17 cellular contexts compared by ENCODE assay signal in the genomic region with DNA sequence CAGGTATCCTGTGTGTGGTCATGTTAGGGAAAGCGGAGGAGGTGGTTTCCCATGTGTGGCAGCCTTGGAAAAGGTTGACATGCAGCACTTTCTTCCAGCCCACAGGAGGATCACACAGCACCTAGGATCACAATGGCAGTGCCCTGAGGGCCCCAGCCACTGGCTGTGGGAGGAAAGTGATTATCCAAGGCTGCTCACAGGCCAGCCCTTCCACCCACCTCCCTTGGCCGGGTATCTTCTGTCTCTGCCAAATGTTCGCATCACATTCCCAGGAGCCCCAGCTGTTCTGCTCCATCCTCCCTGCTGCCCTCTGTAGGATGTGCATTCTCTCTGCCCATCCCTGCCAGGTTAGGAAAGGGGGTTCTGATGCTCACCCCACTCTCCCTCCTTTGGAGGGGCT. TPM values are rescaled to one million over a fixed set of nuclear protein-coding genes. Genes with fewer than 3 reads are reported as not detected.
DNase-seq lines count a peak whose midpoint lies in the region; TF ChIP-seq lines count a peak whose summit lies in the region.
"Had no signal": no experiment of that assay in that cellular context is flagged by ENCODE, and none has a peak within 500 bp of the region (broad histone marks: within the 10 kb centered on the region; RNA-seq: fewer than 3 reads in every experiment).

No MANE protein-coding gene starts in this region.

- no peaks in the 10 kb centered on the region for H3K9me3 Mint-ChIP-seq in neural progenitor cell
- H3K9me3 Mint-ChIP-seq: memory B cell had no signal

- H3K4me2 ChIP-seq in neural progenitor cell, result no peak overlapping the region

- no peak overlapping the region for H3K9ac ChIP-seq in neural progenitor cell
- H3K9ac ChIP-seq: parathyroid adenoma had no signal

- H3K79me2 ChIP-seq in neural progenitor cell (ENCODE audit: low read depth), result no peaks in the 10 kb centered on the region
- H3K79me2 ChIP-seq: parathyroid adenoma had no signal

- H3K36me3 Mint-ChIP-seq in neural progenitor cell, result no peaks in the 10 kb centered on the region
- H3K36me3 Mint-ChIP-seq: memory B cell had no signal

- H3K27me3 Mint-ChIP-seq in neural progenitor cell (ENCODE audit: insufficient read depth, low read depth), result peaks cover 40% of the 10 kb centered on the region

- no peaks in the 10 kb centered on the region for H3K36me3 ChIP-seq in neural progenitor cell
- H3K36me3 ChIP-seq: breast epithelium had no signal

- H3K4me3 Mint-ChIP-seq in neural progenitor cell, result no peak overlapping the region
- H3K4me3 Mint-ChIP-seq: memory B cell had no signal

- H4K20me1 ChIP-seq in neural progenitor cell (ENCODE audit: low read depth), result peaks cover 13% of the 10 kb centered on the region

- peaks cover 58% of the 10 kb centered on the region for H3K27me3 ChIP-seq in neural progenitor cell

- peaks cover 9% of the 10 kb centered on the region for H3K4me1 Mint-ChIP-seq in neural progenitor cell

- TF ChIP-seq CTCF in cardiac fibroblast (IDR thresholded peaks at IDR 0.05; ENCODE audit: low read depth, low read length), result no peak
- TF ChIP-seq CTCF in neural progenitor cell (IDR thresholded peaks at IDR 0.05), result peak; percentile 11
- no peak for TF ChIP-seq CTCF in coronary artery (IDR thresholded peaks at IDR 0.05)

- no peak overlapping the region for H3K4me3 ChIP-seq in cardiac fibroblast (replicated peaks in 1 of 2; ENCODE audit: low read depth in 2 of 2, low read length in 2 of 2)
- H3K4me3 ChIP-seq in neural progenitor cell, result no peak overlapping the region
- H3K4me3 ChIP-seq in coronary artery, result no peak overlapping the region
- H3K4me3 ChIP-seq: breast epithelium, GM12878 had no signal

- DNase-seq in EL (peak; percentile 25), NCI-H446 treated with DMSO at 0.1 percent for 48 hours (lab: John Stamatoyannopoulos, UW) (peak; percentile 36), cardiac fibroblast (ENCODE audit: low read depth in 2 of 2) (peak; percentile 10 to 41), neural progenitor cell (ENCODE audit: low spot score) (peak; percentile 24), NCI-H748 treated with DMSO at 0.1 percent for 48 hours (lab: John Stamatoyannopoulos, UW) (no peak), NCI-H2227 treated with DMSO at 0.1 percent for 48 hours (lab: John Stamatoyannopoulos, UW) (no peak), NCI-H2081 (lab: John Stamatoyannopoulos, UW) (no peak), coronary artery (ENCODE audit: low spot score) (no peak)
- DNase-seq: activated CD4-positive, alpha-beta T cell treated with anti-CD3 and anti-CD28 coated beads for 48 hours; NCI-H1417; stimulated activated CD4-positive, alpha-beta T cell treated with anti-CD3 and anti-CD28 coated beads, Interleukin-15, amount 100 ng/mL, for 24 hours; trophoblast cell had no signal

- peaks cover 15% of the 10 kb centered on the region for H3K4me1 ChIP-seq in neural progenitor cell

- H3F3A ChIP-seq in neural progenitor cell (ENCODE audit: low read depth), result peaks cover 4% of the 10 kb centered on the region

- no peak overlapping the region for H3K27ac ChIP-seq in neural progenitor cell
- H3K27ac ChIP-seq in coronary artery, result no peak overlapping the region
- H3K27ac ChIP-seq: breast epithelium, epithelial cell of prostate, parathyroid adenoma had no signal

- H3K9me3 ChIP-seq in neural progenitor cell (ENCODE audit: low read depth), result no peaks in the 10 kb centered on the region
- H3K9me3 ChIP-seq: breast epithelium had no signal

- no peak overlapping the region for H3K27ac Mint-ChIP-seq in neural progenitor cell
- H3K27ac Mint-ChIP-seq: memory B cell had no signal

- no peak overlapping the region for H2AFZ ChIP-seq in neural progenitor cell (replicated peaks)
- H2AFZ ChIP-seq: parathyroid adenoma had no signal

RNA-seq across cellular contexts. Expression of gene MLXIPL, which starts 2.5 kb away (rescaled TPM):
- 0.87 and 0.90 TPM in 2 replicates for total RNA-seq in neural progenitor cell (ENCODE audit: low replicate concordance)

RNA-seq across cellular contexts. Expression of gene VPS37D, which starts 40.8 kb away (rescaled TPM):
- 7.0 and 24.6 TPM in 2 replicates for total RNA-seq in neural progenitor cell (ENCODE audit: low replicate concordance)

RNA-seq across cellular contexts. Expression of gene TBL2, which starts 48.4 kb away (rescaled TPM):
- total RNA-seq in neural progenitor cell (ENCODE audit: low replicate concordance), result 29.0 and 50.4 TPM in 2 replicates

RNA-seq across cellular contexts. Expression of gene DNAJC30, which starts 56.4 kb away (rescaled TPM):
- total RNA-seq in neural progenitor cell (ENCODE audit: low replicate concordance), result 0.94 and 2.6 TPM in 2 replicates

RNA-seq across cellular contexts. Expression of gene BUD23, which starts 56.6 kb away (rescaled TPM):
- total RNA-seq in neural progenitor cell (ENCODE audit: low replicate concordance), result 22.8 and 41.6 TPM in 2 replicates

Comparison
In these comparisons a context has a peak if more than half of its experiments do, and no peak if none do; other contexts are left out.
1. DNase-seq: peak in EL (single experiment), NCI-H446 treated with DMSO at 0.1 percent for 48 hours (single experiment), cardiac fibroblast (2 of 2) and neural progenitor cell (single experiment); none in NCI-H748 treated with DMSO at 0.1 percent for 48 hours (single experiment), NCI-H2227 treated with DMSO at 0.1 percent for 48 hours (single experiment), NCI-H2081 (0 of 2) and coronary artery (single experiment).